In the genomic region with DNA sequence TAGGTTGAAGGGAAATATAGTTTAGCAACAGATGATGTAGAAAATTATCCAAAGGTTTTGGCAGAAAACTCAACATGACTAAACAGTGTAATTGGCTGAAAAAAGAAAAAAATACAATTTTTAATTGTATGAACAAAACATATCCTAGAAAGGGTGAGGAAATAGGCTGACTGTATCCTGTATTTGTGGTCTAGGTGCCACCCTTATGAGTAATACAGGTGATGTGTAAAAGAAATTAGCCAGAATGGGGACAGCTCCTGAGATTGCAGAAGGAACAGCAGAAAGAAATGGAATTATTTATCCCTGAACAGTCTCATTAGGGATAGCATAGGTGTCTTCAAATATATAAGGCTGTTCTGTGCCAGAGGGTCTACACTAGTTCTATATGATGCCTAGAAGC, we compare ENCODE assay signal across 21 cellular contexts. TPM values are rescaled to one million over a fixed set of nuclear protein-coding genes. Genes with fewer than 3 reads are reported as not detected.
DNase-seq lines count a peak whose midpoint lies in the region; ATAC-seq and TF ChIP-seq lines count a peak whose summit lies in the region.
"Had no signal": no experiment of that assay in that cellular context is flagged by ENCODE, and none has a peak within 500 bp of the region (broad histone marks: within the 10 kb centered on the region; RNA-seq: fewer than 3 reads in every experiment).

No MANE protein-coding gene starts in this region.

- POLR2A ChIA-PET in RWPE1 (lab: Yijun Ruan, JAX; ENCODE audit: low non-redundant PET), result no interaction called here

- intact Hi-C loops in ascending aorta (cut with DNase I), result no loop called here

- H3K27me3 ChIP-seq in ascending aorta, result no peaks in the 10 kb centered on the region
- H3K27me3 ChIP-seq: BLaER1 treated with 17β-estradiol and CSF1 and Interleukin-3, amounts not matched to agents 10 nM and 100 nM had no signal

- H3K9me3 ChIP-seq in ascending aorta, result no peaks in the 10 kb centered on the region
- H3K9me3 ChIP-seq: BLaER1 treated with 17β-estradiol and CSF1 and Interleukin-3, amounts not matched to agents 10 nM and 100 nM had no signal

- no peaks in the 10 kb centered on the region for H3K36me3 ChIP-seq in ascending aorta
- H3K36me3 ChIP-seq: BLaER1 treated with 17β-estradiol and CSF1 and Interleukin-3, amounts not matched to agents 10 nM and 100 nM had no signal

- CTCF ChIA-PET in RWPE1 (lab: Yijun Ruan, JAX), result no interaction called here

- no peak overlapping the region for H3K4me3 ChIP-seq in epithelial cell of esophagus (ENCODE audit: low read length)
- H3K4me3 ChIP-seq in ascending aorta, result no peak overlapping the region
- H3K4me3 ChIP-seq: BLaER1 treated with 17β-estradiol and CSF1 and Interleukin-3, amounts not matched to agents 10 nM and 100 nM; GM12878 had no signal

- H3K36me3 Mint-ChIP-seq in stimulated activated effector memory CD8-positive, alpha-beta T cell treated with anti-CD3 and anti-CD28 coated beads, Interleukin-12 subunit alpha, Interleukin-12 subunit beta, amount 100 ng/mL, for 72 hours, result no peaks in the 10 kb centered on the region
- H3K36me3 Mint-ChIP-seq: CD8-positive, alpha-beta T cell had no signal

- no peaks in the 10 kb centered on the region for H3K9me3 Mint-ChIP-seq in stimulated activated effector memory CD8-positive, alpha-beta T cell treated with anti-CD3 and anti-CD28 coated beads, Interleukin-12 subunit alpha, Interleukin-12 subunit beta, amount 100 ng/mL, for 72 hours
- H3K9me3 Mint-ChIP-seq: CD8-positive, alpha-beta T cell; H9 had no signal

- no peak overlapping the region for H3K27ac Mint-ChIP-seq in stimulated activated effector memory CD8-positive, alpha-beta T cell treated with anti-CD3 and anti-CD28 coated beads, Interleukin-12 subunit alpha, Interleukin-12 subunit beta, amount 100 ng/mL, for 72 hours
- H3K27ac Mint-ChIP-seq: B cell; CD8-positive, alpha-beta T cell; H9 had no signal

- no peaks in the 10 kb centered on the region for H3K4me1 Mint-ChIP-seq in stimulated activated effector memory CD8-positive, alpha-beta T cell treated with anti-CD3 and anti-CD28 coated beads, Interleukin-12 subunit alpha, Interleukin-12 subunit beta, amount 100 ng/mL, for 72 hours
- H3K4me1 Mint-ChIP-seq: H9 had no signal

- H3K27ac ChIP-seq in RWPE1, result no peak overlapping the region
- no peak overlapping the region for H3K27ac ChIP-seq in ascending aorta
- H3K27ac ChIP-seq: BLaER1 treated with 17β-estradiol and CSF1 and Interleukin-3, amounts not matched to agents 10 nM and 100 nM had no signal

- H3K4me1 ChIP-seq in ascending aorta, result no peaks in the 10 kb centered on the region

- peak; percentile 74 for DNase-seq in HPDE6-E6E7 (ENCODE audit: extremely low spot score)
- DNase-seq in RWPE1 (ENCODE audit: low spot score), result peak; percentile 46
- peak; percentile 81 for DNase-seq in epithelial cell of esophagus (ENCODE audit: low read depth)
- peak; percentile 58 for DNase-seq in kidney tubule cell (ENCODE audit: low spot score)
- DNase-seq in COLO668 (lab: John Stamatoyannopoulos, UW; ENCODE audit: unreplicated experiment), result no peak
- no peak for DNase-seq in stimulated activated effector memory CD8-positive, alpha-beta T cell treated with anti-CD3 and anti-CD28 coated beads, Interleukin-12 subunit alpha, Interleukin-12 subunit beta, amount 100 ng/mL, for 72 hours (ENCODE audit: low spot score in 2 of 2)
- DNase-seq in ascending aorta (ENCODE audit: low spot score in 2 of 2), result no peak
- DNase-seq: CD8-positive, alpha-beta T cell; COR-L47; DMS 273 treated with DMSO at 0.1 percent for 48 hours; DMS53; DND-41; EL; H9 had no signal

- TF ChIP-seq CTCF in RWPE1 (conservative IDR thresholded peaks at IDR 0.05; ENCODE audit: low read depth), result no peak
- TF ChIP-seq CTCF in epithelial cell of esophagus (IDR thresholded peaks at IDR 0.05; ENCODE audit: insufficient read depth, low read depth, low read length, missing control alignments), result no peak
- no peak for TF ChIP-seq CTCF in ascending aorta (IDR thresholded peaks at IDR 0.05)

- H3K4me3 Mint-ChIP-seq in stimulated activated effector memory CD8-positive, alpha-beta T cell treated with anti-CD3 and anti-CD28 coated beads, Interleukin-12 subunit alpha, Interleukin-12 subunit beta, amount 100 ng/mL, for 72 hours, result no peak overlapping the region
- H3K4me3 Mint-ChIP-seq: B cell; CD8-positive, alpha-beta T cell; H9 had no signal

- no peak for ATAC-seq in stimulated activated effector memory CD8-positive, alpha-beta T cell treated with anti-CD3 and anti-CD28 coated beads, Interleukin-12 subunit alpha, Interleukin-12 subunit beta, amount 100 ng/mL, for 72 hours
- ATAC-seq: CD8-positive, alpha-beta T cell; GM12878 had no signal

RNA-seq across cellular contexts. Expression of a gene that starts 24.6 kb away (rescaled TPM):
- total RNA-seq in ascending aorta, result not detected
- total RNA-seq: A172; B cell; CD8-positive, alpha-beta T cell; G401; GM12878; H1; H9; HT-29 had no signal

RNA-seq across cellular contexts. Expression of a gene that starts 56.2 kb away (rescaled TPM):
- 8.4 TPM for total RNA-seq in ascending aorta

Comparison
In these comparisons a context has a peak if more than half of its experiments do, and no peak if none do; other contexts are left out.
1. DNase-seq: peak in HPDE6-E6E7 (single experiment), RWPE1 (single experiment), epithelial cell of esophagus (single experiment) and kidney tubule cell (single experiment); none in COLO668 (single experiment), stimulated activated effector memory CD8-positive, alpha-beta T cell treated with anti-CD3 and anti-CD28 coated beads, Interleukin-12 subunit alpha, Interleukin-12 subunit beta, amount 100 ng/mL, for 72 hours (0 of 2) and ascending aorta (0 of 2).